1 cellular context compared by ENCODE assay signal in the genomic region with DNA sequence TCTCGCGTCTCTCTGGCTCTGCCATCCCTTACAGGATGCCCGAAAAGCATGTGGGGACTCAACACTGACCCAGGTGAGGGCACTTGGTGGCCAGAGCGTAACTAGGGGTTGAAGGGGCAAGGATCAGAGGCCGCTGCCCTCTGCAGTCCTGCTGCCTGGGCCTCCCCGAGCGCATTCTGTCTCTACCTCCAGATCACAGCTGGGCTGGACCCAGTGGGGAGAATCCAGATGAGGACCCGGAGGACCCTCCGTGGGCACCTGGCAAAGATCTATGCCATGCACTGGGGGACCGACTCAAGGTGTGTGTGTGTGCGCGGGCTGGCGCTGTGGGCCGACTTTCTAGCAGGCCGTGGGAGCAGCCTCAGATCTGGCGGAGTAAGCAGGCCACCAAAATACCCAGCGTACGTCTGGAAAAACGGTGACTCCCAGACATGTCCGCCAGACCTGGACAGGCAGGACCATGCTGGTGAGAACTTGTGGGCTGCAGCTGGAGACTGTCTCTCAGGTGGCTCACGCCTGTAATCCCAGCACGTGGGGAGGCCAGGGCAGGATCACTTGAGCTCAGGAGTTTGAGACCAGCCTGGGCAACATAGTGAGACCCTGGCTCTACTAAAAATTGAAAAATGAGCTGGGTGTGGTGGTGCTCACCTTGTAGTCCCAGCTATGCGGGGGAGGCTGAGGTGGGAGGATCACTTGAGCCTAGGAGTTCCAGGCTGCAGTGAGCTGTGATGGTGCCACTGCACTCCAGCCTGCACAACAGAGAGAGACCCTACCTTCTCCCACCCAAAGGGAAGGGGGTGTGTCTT.
TF ChIP-seq lines count a peak whose summit lies in the region.

No MANE protein-coding gene starts in this region.

TF ChIP-seq in H1, 55 proteins besides CTCF, POLR2A, EP300 and RAD21:
- TF ChIP-seq E2F6 (IDR thresholded peaks at IDR 0.05) (no peak), CBX5 (IDR thresholded peaks at IDR 0.05; ENCODE audit: low read depth, low read length) (no peak), ATF2 (IDR thresholded peaks at IDR 0.05; ENCODE audit: low read length) (no peak), TEAD4 (IDR thresholded peaks at IDR 0.05; ENCODE audit: low read depth, low read length) (no peak), SRF (IDR thresholded peaks at IDR 0.05; ENCODE audit: low read depth, low read length) (no peak), CREB1 (IDR thresholded peaks at IDR 0.05) (no peak), TAF1 (IDR thresholded peaks at IDR 0.05; ENCODE audit: low read depth, low read length) (no peak), SIX5 (IDR thresholded peaks at IDR 0.05; ENCODE audit: low read depth, low read length) (no peak), EGR1 (IDR thresholded peaks at IDR 0.05; ENCODE audit: borderline replicate concordance, low read depth, low read length) (no peak), KDM5A (IDR thresholded peaks at IDR 0.05; ENCODE audit: low read length) (no peak)
TF ChIP-seq in H1: peak in this region for 0.
